In the genomic region with DNA sequence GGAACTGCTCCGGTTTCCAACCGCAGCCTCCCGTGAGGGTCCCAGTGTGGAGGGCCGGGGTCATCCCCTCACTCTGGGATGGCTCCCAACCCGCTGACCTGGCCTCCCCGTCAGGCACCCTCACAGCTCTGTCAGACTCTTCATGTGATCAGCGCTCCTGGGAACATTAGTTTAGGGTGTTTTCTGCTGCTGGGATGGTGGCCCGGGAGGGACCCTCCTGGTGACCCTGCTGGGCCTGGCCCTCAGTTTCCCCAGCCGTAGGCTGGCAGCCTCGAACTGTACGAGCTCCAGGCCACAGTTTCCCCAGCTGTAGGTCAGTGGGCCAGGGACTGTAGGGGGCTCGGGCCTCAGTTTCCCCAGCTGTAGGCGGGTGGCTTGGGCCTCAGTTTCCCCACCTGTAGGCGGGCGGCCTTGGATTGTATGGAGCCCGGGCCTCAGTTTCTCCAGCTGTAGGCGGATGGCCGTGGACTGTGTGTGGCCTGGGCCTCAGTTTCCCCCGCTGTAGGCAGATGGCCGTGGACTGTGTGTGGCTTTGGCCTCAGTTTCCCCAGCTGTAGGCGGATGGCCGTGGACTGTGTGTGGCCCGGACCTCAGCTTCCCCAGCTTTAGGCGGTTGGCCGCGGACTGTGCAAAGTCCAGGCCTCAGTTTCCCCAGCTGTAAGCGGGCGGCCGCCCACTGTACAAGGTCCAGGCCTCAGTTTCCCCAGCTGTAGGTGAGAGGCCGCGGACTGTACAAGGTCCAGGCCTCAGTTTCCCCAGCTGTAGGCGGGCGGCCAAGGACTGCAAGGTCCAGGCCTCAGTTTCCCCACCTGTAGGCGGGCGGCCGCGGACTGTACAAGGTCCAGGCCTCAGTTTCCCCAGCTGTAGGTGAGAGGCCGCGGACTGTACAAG, we compare ENCODE assay signal across 1 cellular context.
TF ChIP-seq lines count a peak whose summit lies in the region.

No MANE protein-coding gene starts in this region.

TF ChIP-seq in K562, 482 proteins besides CTCF, POLR2A, EP300 and RAD21 (continues in another document):
- TF ChIP-seq, protein P1, sequence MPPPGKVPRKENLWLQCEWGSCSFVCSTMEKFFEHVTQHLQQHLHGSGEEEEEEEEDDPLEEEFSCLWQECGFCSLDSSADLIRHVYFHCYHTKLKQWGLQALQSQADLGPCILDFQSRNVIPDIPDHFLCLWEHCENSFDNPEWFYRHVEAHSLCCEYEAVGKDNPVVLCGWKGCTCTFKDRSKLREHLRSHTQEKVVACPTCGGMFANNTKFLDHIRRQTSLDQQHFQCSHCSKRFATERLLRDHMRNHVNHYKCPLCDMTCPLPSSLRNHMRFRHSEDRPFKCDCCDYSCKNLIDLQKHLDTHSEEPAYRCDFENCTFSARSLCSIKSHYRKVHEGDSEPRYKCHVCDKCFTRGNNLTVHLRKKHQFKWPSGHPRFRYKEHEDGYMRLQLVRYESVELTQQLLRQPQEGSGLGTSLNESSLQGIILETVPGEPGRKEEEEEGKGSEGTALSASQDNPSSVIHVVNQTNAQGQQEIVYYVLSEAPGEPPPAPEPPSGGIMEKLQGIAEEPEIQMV (tag; conservative IDR thresholded peaks at IDR 0.05; ENCODE audit: low read depth) = no peak
- TF ChIP-seq, protein P2, sequence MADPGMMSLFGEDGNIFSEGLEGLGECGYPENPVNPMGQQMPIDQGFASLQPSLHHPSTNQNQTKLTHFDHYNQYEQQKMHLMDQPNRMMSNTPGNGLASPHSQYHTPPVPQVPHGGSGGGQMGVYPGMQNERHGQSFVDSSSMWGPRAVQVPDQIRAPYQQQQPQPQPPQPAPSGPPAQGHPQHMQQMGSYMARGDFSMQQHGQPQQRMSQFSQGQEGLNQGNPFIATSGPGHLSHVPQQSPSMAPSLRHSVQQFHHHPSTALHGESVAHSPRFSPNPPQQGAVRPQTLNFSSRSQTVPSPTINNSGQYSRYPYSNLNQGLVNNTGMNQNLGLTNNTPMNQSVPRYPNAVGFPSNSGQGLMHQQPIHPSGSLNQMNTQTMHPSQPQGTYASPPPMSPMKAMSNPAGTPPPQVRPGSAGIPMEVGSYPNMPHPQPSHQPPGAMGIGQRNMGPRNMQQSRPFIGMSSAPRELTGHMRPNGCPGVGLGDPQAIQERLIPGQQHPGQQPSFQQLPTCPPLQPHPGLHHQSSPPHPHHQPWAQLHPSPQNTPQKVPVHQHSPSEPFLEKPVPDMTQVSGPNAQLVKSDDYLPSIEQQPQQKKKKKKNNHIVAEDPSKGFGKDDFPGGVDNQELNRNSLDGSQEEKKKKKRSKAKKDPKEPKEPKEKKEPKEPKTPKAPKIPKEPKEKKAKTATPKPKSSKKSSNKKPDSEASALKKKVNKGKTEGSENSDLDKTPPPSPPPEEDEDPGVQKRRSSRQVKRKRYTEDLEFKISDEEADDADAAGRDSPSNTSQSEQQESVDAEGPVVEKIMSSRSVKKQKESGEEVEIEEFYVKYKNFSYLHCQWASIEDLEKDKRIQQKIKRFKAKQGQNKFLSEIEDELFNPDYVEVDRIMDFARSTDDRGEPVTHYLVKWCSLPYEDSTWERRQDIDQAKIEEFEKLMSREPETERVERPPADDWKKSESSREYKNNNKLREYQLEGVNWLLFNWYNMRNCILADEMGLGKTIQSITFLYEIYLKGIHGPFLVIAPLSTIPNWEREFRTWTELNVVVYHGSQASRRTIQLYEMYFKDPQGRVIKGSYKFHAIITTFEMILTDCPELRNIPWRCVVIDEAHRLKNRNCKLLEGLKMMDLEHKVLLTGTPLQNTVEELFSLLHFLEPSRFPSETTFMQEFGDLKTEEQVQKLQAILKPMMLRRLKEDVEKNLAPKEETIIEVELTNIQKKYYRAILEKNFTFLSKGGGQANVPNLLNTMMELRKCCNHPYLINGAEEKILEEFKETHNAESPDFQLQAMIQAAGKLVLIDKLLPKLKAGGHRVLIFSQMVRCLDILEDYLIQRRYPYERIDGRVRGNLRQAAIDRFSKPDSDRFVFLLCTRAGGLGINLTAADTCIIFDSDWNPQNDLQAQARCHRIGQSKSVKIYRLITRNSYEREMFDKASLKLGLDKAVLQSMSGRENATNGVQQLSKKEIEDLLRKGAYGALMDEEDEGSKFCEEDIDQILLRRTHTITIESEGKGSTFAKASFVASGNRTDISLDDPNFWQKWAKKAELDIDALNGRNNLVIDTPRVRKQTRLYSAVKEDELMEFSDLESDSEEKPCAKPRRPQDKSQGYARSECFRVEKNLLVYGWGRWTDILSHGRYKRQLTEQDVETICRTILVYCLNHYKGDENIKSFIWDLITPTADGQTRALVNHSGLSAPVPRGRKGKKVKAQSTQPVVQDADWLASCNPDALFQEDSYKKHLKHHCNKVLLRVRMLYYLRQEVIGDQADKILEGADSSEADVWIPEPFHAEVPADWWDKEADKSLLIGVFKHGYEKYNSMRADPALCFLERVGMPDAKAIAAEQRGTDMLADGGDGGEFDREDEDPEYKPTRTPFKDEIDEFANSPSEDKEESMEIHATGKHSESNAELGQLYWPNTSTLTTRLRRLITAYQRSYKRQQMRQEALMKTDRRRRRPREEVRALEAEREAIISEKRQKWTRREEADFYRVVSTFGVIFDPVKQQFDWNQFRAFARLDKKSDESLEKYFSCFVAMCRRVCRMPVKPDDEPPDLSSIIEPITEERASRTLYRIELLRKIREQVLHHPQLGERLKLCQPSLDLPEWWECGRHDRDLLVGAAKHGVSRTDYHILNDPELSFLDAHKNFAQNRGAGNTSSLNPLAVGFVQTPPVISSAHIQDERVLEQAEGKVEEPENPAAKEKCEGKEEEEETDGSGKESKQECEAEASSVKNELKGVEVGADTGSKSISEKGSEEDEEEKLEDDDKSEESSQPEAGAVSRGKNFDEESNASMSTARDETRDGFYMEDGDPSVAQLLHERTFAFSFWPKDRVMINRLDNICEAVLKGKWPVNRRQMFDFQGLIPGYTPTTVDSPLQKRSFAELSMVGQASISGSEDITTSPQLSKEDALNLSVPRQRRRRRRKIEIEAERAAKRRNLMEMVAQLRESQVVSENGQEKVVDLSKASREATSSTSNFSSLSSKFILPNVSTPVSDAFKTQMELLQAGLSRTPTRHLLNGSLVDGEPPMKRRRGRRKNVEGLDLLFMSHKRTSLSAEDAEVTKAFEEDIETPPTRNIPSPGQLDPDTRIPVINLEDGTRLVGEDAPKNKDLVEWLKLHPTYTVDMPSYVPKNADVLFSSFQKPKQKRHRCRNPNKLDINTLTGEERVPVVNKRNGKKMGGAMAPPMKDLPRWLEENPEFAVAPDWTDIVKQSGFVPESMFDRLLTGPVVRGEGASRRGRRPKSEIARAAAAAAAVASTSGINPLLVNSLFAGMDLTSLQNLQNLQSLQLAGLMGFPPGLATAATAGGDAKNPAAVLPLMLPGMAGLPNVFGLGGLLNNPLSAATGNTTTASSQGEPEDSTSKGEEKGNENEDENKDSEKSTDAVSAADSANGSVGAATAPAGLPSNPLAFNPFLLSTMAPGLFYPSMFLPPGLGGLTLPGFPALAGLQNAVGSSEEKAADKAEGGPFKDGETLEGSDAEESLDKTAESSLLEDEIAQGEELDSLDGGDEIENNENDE (IDR thresholded peaks at IDR 0.05; ENCODE audit: low read depth, low read length) = no peak
- TF ChIP-seq CBFA2T3 (IDR thresholded peaks at IDR 0.05) (no peak), ZFPM2 (CRISPR knock-in tag; IDR thresholded peaks at IDR 0.05) (no peak), ZNF75A (CRISPR knock-in tag; IDR thresholded peaks at IDR 0.05) (no peak), SMARCA4 (IDR thresholded peaks at IDR 0.05) (no peak), DDX20 (tag; IDR thresholded peaks at IDR 0.05; ENCODE audit: low read depth) (no peak), ZNF561 (CRISPR knock-in tag; conservative IDR thresholded peaks at IDR 0.05) (no peak), HNRNPLL (IDR thresholded peaks at IDR 0.05; ENCODE audit: low read depth, low read length, poor library complexity, severe bottlenecking) (no peak), ZNF232 (CRISPR knock-in tag; IDR thresholded peaks at IDR 0.05) (no peak), DNMT1 (IDR thresholded peaks at IDR 0.05) (no peak), ZNF830 (CRISPR knock-in tag; IDR thresholded peaks at IDR 0.05) (no peak), TCF3 (CRISPR knock-in tag; IDR thresholded peaks at IDR 0.05) (no peak), ZBTB7A (IDR thresholded peaks at IDR 0.05; ENCODE audit: borderline replicate concordance, control insufficient read depth, low read depth, low read length) (peak; percentile 47; the same call in 1 of the 2 replicates), TFAM (CRISPR knock-in tag; conservative IDR thresholded peaks at IDR 0.05) (no peak), NR4A1 (CRISPR knock-in tag; IDR thresholded peaks at IDR 0.05) (no peak), NR4A1 (tag; IDR thresholded peaks at IDR 0.05) (no peak), NCOA6 (IDR thresholded peaks at IDR 0.05) (no peak), ZNF717 (CRISPR knock-in tag; IDR thresholded peaks at IDR 0.05) (no peak), GABPB1 (CRISPR knock-in tag; IDR thresholded peaks at IDR 0.05) (no peak), GTF2A2 (tag; IDR thresholded peaks at IDR 0.05) (no peak)
- TF ChIP-seq, protein P3, sequence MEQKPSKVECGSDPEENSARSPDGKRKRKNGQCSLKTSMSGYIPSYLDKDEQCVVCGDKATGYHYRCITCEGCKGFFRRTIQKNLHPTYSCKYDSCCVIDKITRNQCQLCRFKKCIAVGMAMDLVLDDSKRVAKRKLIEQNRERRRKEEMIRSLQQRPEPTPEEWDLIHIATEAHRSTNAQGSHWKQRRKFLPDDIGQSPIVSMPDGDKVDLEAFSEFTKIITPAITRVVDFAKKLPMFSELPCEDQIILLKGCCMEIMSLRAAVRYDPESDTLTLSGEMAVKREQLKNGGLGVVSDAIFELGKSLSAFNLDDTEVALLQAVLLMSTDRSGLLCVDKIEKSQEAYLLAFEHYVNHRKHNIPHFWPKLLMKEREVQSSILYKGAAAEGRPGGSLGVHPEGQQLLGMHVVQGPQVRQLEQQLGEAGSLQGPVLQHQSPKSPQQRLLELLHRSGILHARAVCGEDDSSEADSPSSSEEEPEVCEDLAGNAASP (IDR thresholded peaks at IDR 0.05) = no peak
- TF ChIP-seq, protein P4, sequence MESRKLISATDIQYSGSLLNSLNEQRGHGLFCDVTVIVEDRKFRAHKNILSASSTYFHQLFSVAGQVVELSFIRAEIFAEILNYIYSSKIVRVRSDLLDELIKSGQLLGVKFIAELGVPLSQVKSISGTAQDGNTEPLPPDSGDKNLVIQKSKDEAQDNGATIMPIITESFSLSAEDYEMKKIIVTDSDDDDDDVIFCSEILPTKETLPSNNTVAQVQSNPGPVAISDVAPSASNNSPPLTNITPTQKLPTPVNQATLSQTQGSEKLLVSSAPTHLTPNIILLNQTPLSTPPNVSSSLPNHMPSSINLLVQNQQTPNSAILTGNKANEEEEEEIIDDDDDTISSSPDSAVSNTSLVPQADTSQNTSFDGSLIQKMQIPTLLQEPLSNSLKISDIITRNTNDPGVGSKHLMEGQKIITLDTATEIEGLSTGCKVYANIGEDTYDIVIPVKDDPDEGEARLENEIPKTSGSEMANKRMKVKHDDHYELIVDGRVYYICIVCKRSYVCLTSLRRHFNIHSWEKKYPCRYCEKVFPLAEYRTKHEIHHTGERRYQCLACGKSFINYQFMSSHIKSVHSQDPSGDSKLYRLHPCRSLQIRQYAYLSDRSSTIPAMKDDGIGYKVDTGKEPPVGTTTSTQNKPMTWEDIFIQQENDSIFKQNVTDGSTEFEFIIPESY (CRISPR knock-in tag; IDR thresholded peaks at IDR 0.05) = peak; percentile 63; the same call in 1 of the 2 replicates
- TF ChIP-seq, protein P5, sequence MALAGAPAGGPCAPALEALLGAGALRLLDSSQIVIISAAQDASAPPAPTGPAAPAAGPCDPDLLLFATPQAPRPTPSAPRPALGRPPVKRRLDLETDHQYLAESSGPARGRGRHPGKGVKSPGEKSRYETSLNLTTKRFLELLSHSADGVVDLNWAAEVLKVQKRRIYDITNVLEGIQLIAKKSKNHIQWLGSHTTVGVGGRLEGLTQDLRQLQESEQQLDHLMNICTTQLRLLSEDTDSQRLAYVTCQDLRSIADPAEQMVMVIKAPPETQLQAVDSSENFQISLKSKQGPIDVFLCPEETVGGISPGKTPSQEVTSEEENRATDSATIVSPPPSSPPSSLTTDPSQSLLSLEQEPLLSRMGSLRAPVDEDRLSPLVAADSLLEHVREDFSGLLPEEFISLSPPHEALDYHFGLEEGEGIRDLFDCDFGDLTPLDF (CRISPR knock-in tag; IDR thresholded peaks at IDR 0.05) = no peak
- TF ChIP-seq, protein P6, sequence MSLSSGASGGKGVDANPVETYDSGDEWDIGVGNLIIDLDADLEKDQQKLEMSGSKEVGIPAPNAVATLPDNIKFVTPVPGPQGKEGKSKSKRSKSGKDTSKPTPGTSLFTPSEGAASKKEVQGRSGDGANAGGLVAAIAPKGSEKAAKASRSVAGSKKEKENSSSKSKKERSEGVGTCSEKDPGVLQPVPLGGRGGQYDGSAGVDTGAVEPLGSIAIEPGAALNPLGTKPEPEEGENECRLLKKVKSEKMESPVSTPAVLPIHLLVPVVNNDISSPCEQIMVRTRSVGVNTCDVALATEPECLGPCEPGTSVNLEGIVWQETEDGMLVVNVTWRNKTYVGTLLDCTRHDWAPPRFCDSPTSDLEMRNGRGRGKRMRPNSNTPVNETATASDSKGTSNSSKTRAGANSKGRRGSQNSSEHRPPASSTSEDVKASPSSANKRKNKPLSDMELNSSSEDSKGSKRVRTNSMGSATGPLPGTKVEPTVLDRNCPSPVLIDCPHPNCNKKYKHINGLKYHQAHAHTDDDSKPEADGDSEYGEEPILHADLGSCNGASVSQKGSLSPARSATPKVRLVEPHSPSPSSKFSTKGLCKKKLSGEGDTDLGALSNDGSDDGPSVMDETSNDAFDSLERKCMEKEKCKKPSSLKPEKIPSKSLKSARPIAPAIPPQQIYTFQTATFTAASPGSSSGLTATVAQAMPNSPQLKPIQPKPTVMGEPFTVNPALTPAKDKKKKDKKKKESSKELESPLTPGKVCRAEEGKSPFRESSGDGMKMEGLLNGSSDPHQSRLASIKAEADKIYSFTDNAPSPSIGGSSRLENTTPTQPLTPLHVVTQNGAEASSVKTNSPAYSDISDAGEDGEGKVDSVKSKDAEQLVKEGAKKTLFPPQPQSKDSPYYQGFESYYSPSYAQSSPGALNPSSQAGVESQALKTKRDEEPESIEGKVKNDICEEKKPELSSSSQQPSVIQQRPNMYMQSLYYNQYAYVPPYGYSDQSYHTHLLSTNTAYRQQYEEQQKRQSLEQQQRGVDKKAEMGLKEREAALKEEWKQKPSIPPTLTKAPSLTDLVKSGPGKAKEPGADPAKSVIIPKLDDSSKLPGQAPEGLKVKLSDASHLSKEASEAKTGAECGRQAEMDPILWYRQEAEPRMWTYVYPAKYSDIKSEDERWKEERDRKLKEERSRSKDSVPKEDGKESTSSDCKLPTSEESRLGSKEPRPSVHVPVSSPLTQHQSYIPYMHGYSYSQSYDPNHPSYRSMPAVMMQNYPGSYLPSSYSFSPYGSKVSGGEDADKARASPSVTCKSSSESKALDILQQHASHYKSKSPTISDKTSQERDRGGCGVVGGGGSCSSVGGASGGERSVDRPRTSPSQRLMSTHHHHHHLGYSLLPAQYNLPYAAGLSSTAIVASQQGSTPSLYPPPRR (CRISPR knock-in tag; IDR thresholded peaks at IDR 0.05; ENCODE audit: borderline replicate concordance) = no peak
- TF ChIP-seq, protein P7, sequence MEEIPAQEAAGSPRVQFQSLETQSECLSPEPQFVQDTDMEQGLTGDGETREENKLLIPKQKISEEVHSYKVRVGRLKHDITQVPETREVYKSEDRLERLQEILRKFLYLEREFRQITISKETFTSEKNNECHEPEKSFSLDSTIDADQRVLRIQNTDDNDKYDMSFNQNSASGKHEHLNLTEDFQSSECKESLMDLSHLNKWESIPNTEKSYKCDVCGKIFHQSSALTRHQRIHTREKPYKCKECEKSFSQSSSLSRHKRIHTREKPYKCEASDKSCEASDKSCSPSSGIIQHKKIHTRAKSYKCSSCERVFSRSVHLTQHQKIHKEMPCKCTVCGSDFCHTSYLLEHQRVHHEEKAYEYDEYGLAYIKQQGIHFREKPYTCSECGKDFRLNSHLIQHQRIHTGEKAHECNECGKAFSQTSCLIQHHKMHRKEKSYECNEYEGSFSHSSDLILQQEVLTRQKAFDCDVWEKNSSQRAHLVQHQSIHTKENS (CRISPR knock-in tag; IDR thresholded peaks at IDR 0.05) = no peak
- TF ChIP-seq, protein P8, sequence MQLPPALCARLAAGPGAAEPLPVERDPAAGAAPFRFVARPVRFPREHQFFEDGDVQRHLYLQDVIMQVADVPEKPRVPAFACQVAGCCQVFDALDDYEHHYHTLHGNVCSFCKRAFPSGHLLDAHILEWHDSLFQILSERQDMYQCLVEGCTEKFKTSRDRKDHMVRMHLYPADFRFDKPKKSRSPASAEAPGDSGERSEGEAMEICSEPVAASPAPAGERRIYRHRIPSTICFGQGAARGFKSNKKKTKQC (CRISPR knock-in tag; IDR thresholded peaks at IDR 0.05) = 0 out of 2 replicates have a peak, but pooled peaks have one; percentile 14
